Comparison of ENCODE assay signal across 1 cellular context in genomic region chr18:51195602-51196115, GRCh38.
TF ChIP-seq lines count a peak whose summit lies in the region.

No MANE protein-coding gene starts in this region.

TF ChIP-seq in GM12878, 131 proteins besides CTCF, POLR2A, EP300 and RAD21 (continued from another document and continues in another):
- TF ChIP-seq PKNOX1 (IDR thresholded peaks at IDR 0.05) = no peak
- TF ChIP-seq JUND (IDR thresholded peaks at IDR 0.05; ENCODE audit: low read depth, low read length) = no peak
- peak; percentile 30; the same call in 1 of the 2 replicates for TF ChIP-seq MTA2 (IDR thresholded peaks at IDR 0.05; ENCODE audit: low read depth)
- no peak for TF ChIP-seq SREBF1 (IDR thresholded peaks at IDR 0.05; ENCODE audit: low read length)
- no peak for TF ChIP-seq CHD4 (IDR thresholded peaks at IDR 0.05)
- TF ChIP-seq EZH2 (IDR thresholded peaks at IDR 0.05; ENCODE audit: borderline replicate concordance, control insufficient read depth, low read depth, low read length) = no peak
- no peak for TF ChIP-seq MYC (IDR thresholded peaks at IDR 0.05; ENCODE audit: insufficient read depth, insufficient read length, insufficient replicate concordance, low read length, severe bottlenecking)
- TF ChIP-seq SKIL (IDR thresholded peaks at IDR 0.05; ENCODE audit: low read depth, poor library complexity, severe bottlenecking) = peak; percentile 38
- peak; percentile 32 to 44; a peak in 2 of 4 replicates for TF ChIP-seq IKZF2 (IDR thresholded peaks at IDR 0.05)
- TF ChIP-seq E2F4 (IDR thresholded peaks at IDR 0.05; ENCODE audit: low read depth, low read length) = no peak
- TF ChIP-seq WRNIP1 (IDR thresholded peaks at IDR 0.05; ENCODE audit: borderline replicate concordance, low read depth, low read length) = peak; percentile 89; the same call in 1 of the 2 replicates
- no peak for TF ChIP-seq IRF4 (IDR thresholded peaks at IDR 0.05; ENCODE audit: low read depth, low read length)
- no peak for TF ChIP-seq HDAC6 (IDR thresholded peaks at IDR 0.05; ENCODE audit: unreplicated experiment)
- no peak for TF ChIP-seq CHD2 (IDR thresholded peaks at IDR 0.05; ENCODE audit: borderline replicate concordance, low read depth, low read length)
- TF ChIP-seq SMAD1 (IDR thresholded peaks at IDR 0.05; ENCODE audit: low read depth, partially characterized antibody) = no peak
- no peak for TF ChIP-seq KDM1A (IDR thresholded peaks at IDR 0.05; ENCODE audit: borderline replicate concordance)
- 0 out of 2 replicates have a peak, but pooled peaks have one; percentile 10 for TF ChIP-seq TAF1 (IDR thresholded peaks at IDR 0.05; ENCODE audit: borderline replicate concordance, low read depth, low read length)
- no peak for TF ChIP-seq USF1 (IDR thresholded peaks at IDR 0.05; ENCODE audit: borderline replicate concordance, extremely low read length, insufficient read depth, low read depth, low read length)
- no peak for TF ChIP-seq SRF (IDR thresholded peaks at IDR 0.05; ENCODE audit: low read depth in 2 of 2, low read length in 2 of 2)
- no peak for TF ChIP-seq CREB1 (IDR thresholded peaks at IDR 0.05; ENCODE audit: low read depth)
- TF ChIP-seq BCL3 (IDR thresholded peaks at IDR 0.05; ENCODE audit: borderline replicate concordance, insufficient read depth, low read depth, low read length, poor library complexity, severe bottlenecking) = no peak
- TF ChIP-seq TCF7 (IDR thresholded peaks at IDR 0.05; ENCODE audit: borderline replicate concordance) = no peak
- 0 out of 2 replicates have a peak, but pooled peaks have one; percentile 16 for TF ChIP-seq SMC3 (IDR thresholded peaks at IDR 0.05; ENCODE audit: borderline replicate concordance, low read length)
- TF ChIP-seq NFYA (IDR thresholded peaks at IDR 0.05; ENCODE audit: borderline replicate concordance, low read depth, low read length) = no peak
- TF ChIP-seq STAT3 (IDR thresholded peaks at IDR 0.05; ENCODE audit: low read depth, low read length) = no peak
- TF ChIP-seq SUZ12 (IDR thresholded peaks at IDR 0.05; ENCODE audit: unreplicated experiment) = no peak
- no peak; the same call in 1 of the 2 replicates for TF ChIP-seq MXI1 (IDR thresholded peaks at IDR 0.05; ENCODE audit: low read depth, low read length)
- 0 out of 2 replicates have a peak, but pooled peaks have one; percentile 17 for TF ChIP-seq NBN (IDR thresholded peaks at IDR 0.05)
- no peak for TF ChIP-seq RCOR1 (conservative IDR thresholded peaks at IDR 0.05; ENCODE audit: low read depth, low read length)
- TF ChIP-seq MLLT1 (IDR thresholded peaks at IDR 0.05) = no peak
- no peak for TF ChIP-seq LARP7 (IDR thresholded peaks at IDR 0.05)
- no peak for TF ChIP-seq IRF5 (IDR thresholded peaks at IDR 0.05; ENCODE audit: borderline replicate concordance)
- 0 out of 2 replicates have a peak, but pooled peaks have one; percentile 20 for TF ChIP-seq NKRF (conservative IDR thresholded peaks at IDR 0.05)
- TF ChIP-seq RAD51 (IDR thresholded peaks at IDR 0.05) = no peak
- TF ChIP-seq SUPT20H (IDR thresholded peaks at IDR 0.05; ENCODE audit: borderline replicate concordance, control insufficient read depth, low read depth, low read length) = no peak
- 0 out of 2 replicates have a peak, but pooled peaks have one; percentile 20 for TF ChIP-seq RELB (IDR thresholded peaks at IDR 0.05; ENCODE audit: low read depth)
- TF ChIP-seq HCFC1 (IDR thresholded peaks at IDR 0.05; ENCODE audit: low read length) = no peak
- no peak for TF ChIP-seq BCL11A (IDR thresholded peaks at IDR 0.05; ENCODE audit: low read depth, low read length)
- no peak for TF ChIP-seq SP1 (IDR thresholded peaks at IDR 0.05; ENCODE audit: low read depth, low read length)
- no peak for TF ChIP-seq TBL1XR1 (IDR thresholded peaks at IDR 0.05; ENCODE audit: low read depth, low read length)
- TF ChIP-seq SPI1 (IDR thresholded peaks at IDR 0.05; ENCODE audit: borderline replicate concordance, insufficient read depth, low read depth, low read length) = peak; percentile 50; the same call in 1 of the 2 replicates
- 0 out of 2 replicates have a peak, but pooled peaks have one; percentile 32 for TF ChIP-seq NR2F1 (conservative IDR thresholded peaks at IDR 0.05)
- no peak for TF ChIP-seq NRF1 (conservative IDR thresholded peaks at IDR 0.05; ENCODE audit: low read depth, low read length)
- no peak for TF ChIP-seq ZNF207 (IDR thresholded peaks at IDR 0.05; ENCODE audit: borderline replicate concordance)
- TF ChIP-seq ZNF622 (IDR thresholded peaks at IDR 0.05) = no peak
- TF ChIP-seq RUNX3 (IDR thresholded peaks at IDR 0.05; ENCODE audit: low read length) = peak; percentile 69; the same call in 1 of the 2 replicates
- TF ChIP-seq ETV6 (conservative IDR thresholded peaks at IDR 0.05 in 1 of 2, IDR thresholded peaks at IDR 0.05 in 1 of 2; ENCODE audit: borderline replicate concordance in 1 of 2, low read depth in 1 of 2) = no peak
- TF ChIP-seq TCF3 (IDR thresholded peaks at IDR 0.05; ENCODE audit: borderline replicate concordance, insufficient read depth, low read depth, low read length) = no peak
- TF ChIP-seq ZBED1 (IDR thresholded peaks at IDR 0.05; ENCODE audit: borderline replicate concordance) = no peak
- TF ChIP-seq CREM (IDR thresholded peaks at IDR 0.05; ENCODE audit: low read depth) = no peak
- no peak for TF ChIP-seq EED (IDR thresholded peaks at IDR 0.05; ENCODE audit: low read depth)
